8 cellular contexts compared by ENCODE assay signal in the genomic region with DNA sequence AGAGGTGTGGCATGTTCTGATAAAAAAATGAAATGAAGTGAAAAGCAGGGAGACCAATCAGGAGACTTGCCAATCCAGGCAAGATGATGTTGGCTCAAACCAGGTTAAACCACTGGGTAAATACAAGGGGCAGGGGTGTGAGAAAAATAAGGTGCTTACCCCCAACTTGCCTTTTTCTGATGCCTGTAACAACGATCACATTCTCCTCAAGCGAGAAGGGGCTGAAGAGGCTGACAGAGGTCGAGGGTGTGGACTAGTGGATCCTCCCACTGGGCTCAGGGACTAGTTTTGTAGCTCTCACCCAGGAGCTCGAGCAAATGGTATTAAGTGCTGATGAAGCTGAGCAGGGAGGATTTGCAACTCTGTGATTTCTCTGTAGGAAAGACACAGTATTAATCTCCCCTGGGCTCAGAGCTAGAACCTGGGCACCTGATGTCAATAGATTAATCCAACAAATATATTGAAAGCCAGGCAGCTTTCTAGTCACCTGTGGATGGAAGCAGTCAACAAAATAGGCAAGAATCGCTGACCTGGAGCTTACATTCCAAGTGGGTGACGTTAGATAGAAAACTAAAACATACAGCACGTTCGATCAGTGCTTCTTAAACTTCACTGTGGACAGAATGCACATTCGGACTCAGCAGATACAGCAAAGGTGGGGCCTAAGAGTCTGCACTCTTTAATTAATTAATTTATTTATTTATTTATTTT. TPM values are rescaled to one million over a fixed set of nuclear protein-coding genes. Genes with fewer than 3 reads are reported as not detected.
DNase-seq lines count a peak whose midpoint lies in the region; ATAC-seq and TF ChIP-seq lines count a peak whose summit lies in the region.

No MANE protein-coding gene starts in this region.

- H3K9ac ChIP-seq in skeletal muscle tissue (ENCODE audit: low read depth in 1 of 3, low read length in 3 of 3) = peak overlapping the region in 2 of 3 donors; percentile 5 to 19

- intact Hi-C loops in aorta (cut with DNase I) = no loop called here

- no peak for ATAC-seq in aorta (ENCODE audit: low FRiP score)

- no peaks in the 10 kb centered on the region for H3K36me3 ChIP-seq in skeletal muscle tissue (ENCODE audit: control insufficient read depth in 3 of 3, insufficient read depth in 3 of 3, low read length in 3 of 3)
- H3K36me3 ChIP-seq in aorta (ENCODE audit: control insufficient read depth in 1 of 2, insufficient read depth in 2 of 2, low read length in 1 of 2) = no peaks in the 10 kb centered on the region

- 45 to 65% methylated on average over 9 of the region's 9 CpGs for WGBS in aorta, 2 donors

- H3K9me3 ChIP-seq in skeletal muscle tissue (ENCODE audit: control insufficient read depth in 3 of 3, low read length in 3 of 3) (no peaks in the 10 kb centered on the region), aorta (ENCODE audit: control insufficient read depth, low read length) (no peaks in the 10 kb centered on the region)

- no peak for TF ChIP-seq CTCF in GM10266 (IDR thresholded peaks at IDR 0.05; ENCODE audit: control insufficient read depth, insufficient read depth, low read depth, missing control alignments)

- DNase-seq in GM10266 (ENCODE audit: extremely low spot score) = peak; percentile 27
- DNase-seq in SK-MEL-5 (ENCODE audit: low read depth, low spot score) = peak; percentile 58
- peak; percentile 63 for DNase-seq in fibroblast of peridontal ligament (ENCODE audit: extremely low read depth)
- DNase-seq in cortex of kidney (lab: John Stamatoyannopoulos, UW) = no peak
- no peak for DNase-seq in putamen (ENCODE audit: low spot score)
- no peak for DNase-seq in aorta
- DNase-seq in GF-D8 (lab: John Stamatoyannopoulos, UW) = no peak

- in situ Hi-C loops in SK-MEL-5 (cut with HindIII; ENCODE audit: low pct_unique_long_range_greater_than_20kb, low sequenced_read_pairs) = no loop called here

- H3K27me3 ChIP-seq in skeletal muscle tissue (ENCODE audit: control insufficient read depth in 3 of 3, insufficient read depth in 3 of 3, low read length in 3 of 3) (no peaks in the 10 kb centered on the region), aorta (ENCODE audit: control insufficient read depth in 1 of 2, insufficient read depth in 2 of 2, low read length in 1 of 2) (no peaks in the 10 kb centered on the region)

- H3K4me3 ChIP-seq in skeletal muscle tissue (ENCODE audit: low read length in 3 of 3) (peak overlapping the region in 1 of 3 donors; percentile 43), aorta (ENCODE audit: low read length in 2 of 2) (no peak overlapping the region)

- H3K27ac ChIP-seq in skeletal muscle tissue (ENCODE audit: low read depth, low read length) (peak overlapping the region; percentile 54), aorta (ENCODE audit: low read depth in 1 of 2, low read length in 2 of 2) (peak overlapping the region in 1 of 2 donors; percentile 83)

- H3K4me1 ChIP-seq in skeletal muscle tissue (ENCODE audit: control insufficient read depth in 3 of 3, insufficient read depth in 3 of 3, low read length in 3 of 3) (peaks cover 0 to 6% (median 3%) of the 10 kb centered on the region in 3 donors), aorta (ENCODE audit: control insufficient read depth in 1 of 2, insufficient read depth in 2 of 2, low read length in 2 of 2) (no peaks in the 10 kb centered on the region)

RNA-seq across cellular contexts. Expression of a gene that starts 15.2 kb away (rescaled TPM):
- 61.9 and 69.4 TPM in 2 replicates for total RNA-seq in SK-MEL-5 (2014; rRNA removed; shearing (Covaris generic))
- polyA plus RNA-seq in SK-MEL-5 (2015; cell fraction: cytosol; rRNA removed) = 24.4 and 25.8 TPM in 2 replicates
- polyA plus RNA-seq in SK-MEL-5 (2015; cell fraction: nucleus; rRNA removed) = 7.2 and 9.9 TPM in 2 replicates
- 43.3 TPM for total RNA-seq in skeletal muscle tissue
- total RNA-seq in aorta = 10 to 100 TPM; 28.1 to 32.2 TPM
- polyA plus RNA-seq in aorta = 10 to 100 TPM; 37.3 to 51.5 TPM

Comparison
In these comparisons a context has a peak if more than half of its experiments do, and no peak if none do; other contexts are left out.
1. DNase-seq: peak in GM10266 (single experiment), SK-MEL-5 (single experiment) and fibroblast of peridontal ligament (single experiment); none in cortex of kidney (single experiment), putamen (single experiment), aorta (0 of 2) and GF-D8 (single experiment).